10 cellular contexts compared by ENCODE assay signal in genomic region chr5:79069488-79070001, GRCh38. TPM values are rescaled to one million over a fixed set of nuclear protein-coding genes. Genes with fewer than 3 reads are reported as not detected.
DNase-seq lines count a peak whose midpoint lies in the region; TF ChIP-seq lines count a peak whose summit lies in the region.
"Had no signal": no experiment of that assay in that cellular context is flagged by ENCODE, and none has a peak within 500 bp of the region (broad histone marks: within the 10 kb centered on the region; RNA-seq: fewer than 3 reads in every experiment).

Gene BHMT2 (plus strand): TSS chr5:79069767. CDS start chr5:79069783, 16 bp downstream.
Gene DMGDH (minus strand): TSS chr5:79069674. CDS start chr5:79069620, 54 bp downstream.

- H3K27me3 Mint-ChIP-seq in progenitor cell of endocrine pancreas, result no peaks in the 10 kb centered on the region

- TF ChIP-seq CTCF in AG09309 (IDR thresholded peaks at IDR 0.05; ENCODE audit: control insufficient read depth, insufficient read depth, low read depth, low read length, missing control alignments) (no peak), Peyer's patch (IDR thresholded peaks at IDR 0.05) (no peak), fibroblast of the aortic adventitia (IDR thresholded peaks at IDR 0.05; ENCODE audit: insufficient read depth, low read length) (no peak), osteoblast (IDR thresholded peaks at IDR 0.05; ENCODE audit: extremely low read depth, low read depth, low read length) (no peak), progenitor cell of endocrine pancreas (IDR thresholded peaks at IDR 0.05; ENCODE audit: unreplicated experiment) (no peak)

- H3K36me3 Mint-ChIP-seq in progenitor cell of endocrine pancreas (ENCODE audit: insufficient read depth), result no peaks in the 10 kb centered on the region

- H3K4me1 ChIP-seq in Peyer's patch (no peaks in the 10 kb centered on the region), osteoblast (ENCODE audit: insufficient read depth, low read length) (no peaks in the 10 kb centered on the region)

- peak within 1 kb of the TSS in 2 of 4 donors; percentile 17 to 60 for H3K27ac ChIP-seq in Peyer's patch
- no peak within 1 kb of the TSS for H3K27ac ChIP-seq in osteoblast (ENCODE audit: low read depth, low read length)

- H3K36me3 ChIP-seq in Peyer's patch (no peaks in the 10 kb centered on the region), osteoblast (ENCODE audit: insufficient read depth, low read length) (no peaks in the 10 kb centered on the region)

- DNase-seq in AG09309 (ENCODE audit: low read depth), result no peak
- DNase-seq in Peyer's patch, result no peak
- DNase-seq in fibroblast of the aortic adventitia (ENCODE audit: low read depth), result no peak
- DNase-seq in osteoblast (ENCODE audit: insufficient read length, low spot score, missing footprints), result peak; percentile 95
- no peak for DNase-seq in progenitor cell of endocrine pancreas (ENCODE audit: low spot score, unreplicated experiment)
- no peak for DNase-seq in stimulated activated CD4-positive, alpha-beta T cell treated with anti-CD3 and anti-CD28 coated beads, Interleukin-2, amount 100 ng/mL, for 48 hours
- no peak for DNase-seq in NCI-H2107 treated with DMSO at 0.1 percent for 48 hours (lab: John Stamatoyannopoulos, UW; ENCODE audit: unreplicated experiment)
- DNase-seq in globus pallidus (ENCODE audit: low spot score), result no peak
- DNase-seq: PC-3 had no signal

- H2AFZ ChIP-seq in osteoblast (ENCODE audit: low read length), result peak within 1 kb of the TSS; percentile 89

- H3K27me3 ChIP-seq in Peyer's patch (no peaks in the 10 kb centered on the region), osteoblast (ENCODE audit: insufficient read depth, low read length) (no peaks in the 10 kb centered on the region)

- no peaks in the 10 kb centered on the region for H3K79me2 ChIP-seq in osteoblast (ENCODE audit: insufficient read depth, low read length)

- H3K4me3 ChIP-seq in AG09309 (ENCODE audit: control insufficient read depth, low read depth, low read length) (peak within 1 kb of the TSS; percentile 46), Peyer's patch (peak within 1 kb of the TSS; percentile 6 to 45 (median 29)), fibroblast of the aortic adventitia (ENCODE audit: low read depth, low read length) (peak within 1 kb of the TSS; percentile 39), osteoblast (ENCODE audit: insufficient read depth, low read length) (peak within 1 kb of the TSS; percentile 68)

- H3K9me3 Mint-ChIP-seq in progenitor cell of endocrine pancreas (ENCODE audit: low read depth), result peaks cover 9% of the 10 kb centered on the region

- H3K9me3 ChIP-seq in Peyer's patch (no peaks in the 10 kb centered on the region), osteoblast (ENCODE audit: low read depth, low read length) (peaks cover 3% of the 10 kb centered on the region)

- H3K27ac Mint-ChIP-seq in progenitor cell of endocrine pancreas, result no peak within 1 kb of the TSS
- H3K27ac Mint-ChIP-seq: activated T-helper 2 cell treated with anti-CD3 and anti-CD28 coated beads, Interferon-gamma antibody, Interleukin-2, Interleukin-4, amounts not matched to agents 10 μg/mL and 5 μg/mL and 100 μg/mL, durations not matched to agents 14 hours and 24 hours and 36 hours had no signal

- H3K4me1 Mint-ChIP-seq in progenitor cell of endocrine pancreas (ENCODE audit: low read depth), result no peaks in the 10 kb centered on the region

- H4K20me1 ChIP-seq in osteoblast (ENCODE audit: insufficient read depth, low read length), result no peaks in the 10 kb centered on the region

- no peak for TF ChIP-seq POLR2A in Peyer's patch (IDR thresholded peaks at IDR 0.05)

- H3K4me3 Mint-ChIP-seq in progenitor cell of endocrine pancreas (ENCODE audit: low read depth), result no peak within 1 kb of the TSS

- H3K4me2 ChIP-seq in osteoblast (ENCODE audit: insufficient read depth, low read length), result peak within 1 kb of the TSS; percentile 74

RNA-seq across cellular contexts. Expression of gene BHMT2, which starts in this region (rescaled TPM):
- total RNA-seq in Peyer's patch (10 to 100 TPM in 1 of 4 donors, 1 to 10 TPM in 2, not detected in 1; 1.1 to 10.7 (median 2.8) TPM), fibroblast of the aortic adventitia (ENCODE audit: low replicate concordance) (5.0 and 6.8 TPM in 2 replicates), osteoblast (8.3 and 12.1 TPM in 2 replicates), progenitor cell of endocrine pancreas (0.64 and 1.2 TPM in 2 replicates)
- total RNA-seq: activated T-helper 2 cell treated with anti-CD3 and anti-CD28 coated beads, Interferon-gamma antibody, Interleukin-2, Interleukin-4, amounts not matched to agents 10 μg/mL and 5 μg/mL and 100 μg/mL, durations not matched to agents 14 hours and 24 hours and 36 hours; PC-3 had no signal

RNA-seq across cellular contexts. Expression of gene DMGDH, which starts in this region (rescaled TPM):
- 1 to 10 TPM in 1 of 4 donors, under 1 TPM in 1, not detected in 2; 0.94 to 1.9 TPM for total RNA-seq in Peyer's patch
- total RNA-seq in fibroblast of the aortic adventitia (ENCODE audit: low replicate concordance), result 4.2 and 7.3 TPM in 2 replicates
- total RNA-seq in osteoblast, result 7.2 and 9.7 TPM in 2 replicates
- 0.75 and 0.84 TPM in 2 replicates for total RNA-seq in progenitor cell of endocrine pancreas
- total RNA-seq: PC-3 had no signal
